7 cellular contexts compared by ENCODE assay signal in genomic region chr19:16325161-16325527, GRCh38. TPM values are rescaled to one million over a fixed set of nuclear protein-coding genes. Genes with fewer than 3 reads are reported as not detected.
DNase-seq lines count a peak whose midpoint lies in the region; ATAC-seq, FAIRE-seq and TF ChIP-seq lines count a peak whose summit lies in the region.

No MANE protein-coding gene starts in this region.

- peak overlapping the region; percentile 39 to 76 (median 72) for H3K27ac ChIP-seq in pancreas

- no peaks in the 10 kb centered on the region for H3K4me1 ChIP-seq in pancreas

- intact Hi-C loops in pancreas (cut with DNase I): no loop called here

- ATAC-seq in GM18498 (IDR thresholded peaks at IDR 0.05; ENCODE audit: unreplicated experiment) (peak; percentile 5), HG03342 (IDR thresholded peaks at IDR 0.05; ENCODE audit: unreplicated experiment) (peak; percentile 1), pancreas (peak in 2 of 4 donors; percentile 3 to 5)

- no peaks in the 10 kb centered on the region for H3K27me3 ChIP-seq in pancreas

- no peaks in the 10 kb centered on the region for H3K36me3 ChIP-seq in pancreas

- DNase-seq in activated CD8-positive, alpha-beta memory T cell treated with anti-CD3 and anti-CD28 coated beads, Interleukin-2, amount 50 U/mL, for 4 hours: peak; percentile 59
- DNase-seq in fibroblast of pulmonary artery (ENCODE audit: low read depth): no peak
- peak in 2 of 6 donors; percentile 60 to 74 for DNase-seq in pancreas
- no peak for DNase-seq in NCI-H2171 treated with DMSO at 0.1 percent for 48 hours (lab: John Stamatoyannopoulos, UW)
- DNase-seq in Ammon's horn (ENCODE audit: low spot score): no peak

- no peaks in the 10 kb centered on the region for H3K9me3 ChIP-seq in pancreas

- FAIRE-seq in pancreas (lab: Jason Lieb, UNC): no peak

- H3K4me3 ChIP-seq in fibroblast of pulmonary artery (replicated peaks; ENCODE audit: low read depth, low read length) (peak overlapping the region; percentile 89), pancreas (peak overlapping the region; percentile 35 to 72 (median 46))

- 5 to 9% methylated on average over 20 to 52 of the region's 52 CpGs for WGBS in pancreas, 2 donors

- no peak for TF ChIP-seq CTCF in fibroblast of pulmonary artery (IDR thresholded peaks at IDR 0.05; ENCODE audit: low read length, missing control alignments)
- no peak for TF ChIP-seq CTCF in pancreas (IDR thresholded peaks at IDR 0.05)

RNA-seq across cellular contexts. Expression of gene KLF2, which starts 0.5 kb away (rescaled TPM):
- 10 to 100 TPM in 2 of 6 donors, 1 to 10 TPM in 4; 3.1 to 12.0 (median 5.8) TPM for total RNA-seq in pancreas
- 1 to 10 TPM; 3.4 to 3.7 TPM for polyA plus RNA-seq in pancreas
